Comparison of ENCODE assay signal across 16 cellular contexts in genomic region chr7:108402865-108403264, GRCh38. TPM values are rescaled to one million over a fixed set of nuclear protein-coding genes. Genes with fewer than 3 reads are reported as not detected.
DNase-seq lines count a peak whose midpoint lies in the region; ATAC-seq, FAIRE-seq and TF ChIP-seq lines count a peak whose summit lies in the region.
"Had no signal": no experiment of that assay in that cellular context is flagged by ENCODE, and none has a peak within 500 bp of the region (broad histone marks: within the 10 kb centered on the region; RNA-seq: fewer than 3 reads in every experiment).

No MANE protein-coding gene starts in this region.

- H3K4me1 Mint-ChIP-seq in osteocyte (ENCODE audit: unreplicated experiment) = peaks cover 41% of the 10 kb centered on the region

- H3K4me2 ChIP-seq in GM12878 (ENCODE audit: control insufficient read depth, insufficient read depth) = no peak overlapping the region

- TF ChIP-seq RAD21 in GM12878 (IDR thresholded peaks at IDR 0.05; ENCODE audit: insufficient read depth, low read depth, low read length) = no peak

- no peaks in the 10 kb centered on the region for H3K79me2 ChIP-seq in GM12878 (ENCODE audit: control insufficient read depth, insufficient read depth, low read length)

- WGBS in GM12878 (ENCODE audit: insufficient coverage, insufficient replicate concordance, low lambda C conversion rate, missing lambda C conversion rate) = 0% methylated on average over 2 of the region's 2 CpGs
- 14% methylated on average over 2 of the region's 2 CpGs for WGBS in prostate gland

- no peak for TF ChIP-seq POLR2A in GM12878 (IDR thresholded peaks at IDR 0.05; ENCODE audit: low read depth, low read length)
- TF ChIP-seq POLR2A in prostate gland (IDR thresholded peaks at IDR 0.05) = no peak

- in situ Hi-C loops in GM12878 (cut with MboI) = no loop called here

- no peaks in the 10 kb centered on the region for H3K36me3 ChIP-seq in GM12878 (ENCODE audit: control insufficient read depth in 2 of 2, insufficient read depth in 2 of 2, low read length in 1 of 2)
- H3K36me3 ChIP-seq in prostate gland = no peaks in the 10 kb centered on the region
- H3K36me3 ChIP-seq: HAP-1 had no signal

- BruUV-seq in GM12878 (replicated peaks; lab: Mats Ljungman, UMichigan) = no TSS peak

- H3K27ac ChIP-seq in GM12878 (ENCODE audit: control insufficient read depth, insufficient read depth) (no peak overlapping the region), prostate gland (no peak overlapping the region)

- H4K20me1 ChIP-seq in GM12878 (ENCODE audit: control insufficient read depth, insufficient read depth) = no peaks in the 10 kb centered on the region

- no peaks in the 10 kb centered on the region for H3K4me1 ChIP-seq in GM12878 (ENCODE audit: control insufficient read depth, insufficient read depth, low read length)
- no peaks in the 10 kb centered on the region for H3K4me1 ChIP-seq in prostate gland (replicated peaks)
- H3K4me1 ChIP-seq: HAP-1 had no signal

- peak; percentile 77 for ATAC-seq in HG02870 (IDR thresholded peaks at IDR 0.05; ENCODE audit: unreplicated experiment)
- ATAC-seq in GM12878 = peak; percentile 69

- H3K36me3 Mint-ChIP-seq in osteocyte (ENCODE audit: unreplicated experiment) = peaks cover 6% of the 10 kb centered on the region

- POLR2A ChIA-PET in GM12878 (lab: Charles Lee) = no interaction called here

- FAIRE-seq in GM12878 (lab: Jason Lieb, UNC) = no peak
- FAIRE-seq: frontal cortex, kidney had no signal

- SMC1A ChIA-PET in GM12878 (lab: Charles Lee; ENCODE audit: uncharacterized antibody, unreplicated experiment) = interaction anchor here (1.0 to 1.4 kb wide), 5 partner anchors 8 to 167 kb away, joined by 3 read pairs; no protein-coding TSS in a partner anchor

- peak overlapping the region; percentile 71 for H3K27ac Mint-ChIP-seq in osteocyte (ENCODE audit: unreplicated experiment)
- H3K27ac Mint-ChIP-seq: activated naive CD4-positive, alpha-beta T cell treated with anti-CD3 and anti-CD28 coated beads for 36 hours had no signal

- DNase-seq in NCI-H1105 treated with DMSO at 0.1 percent for 48 hours (lab: John Stamatoyannopoulos, UW) (peak; percentile 50), NCI-H1105 (lab: John Stamatoyannopoulos, UW) (no peak), GM12878 (ENCODE audit: low read depth, low spot score) (no peak), osteocyte (ENCODE audit: extremely low spot score, unreplicated experiment) (no peak), prostate gland (ENCODE audit: low spot score) (no peak), ecto neural progenitor cell (ENCODE audit: low spot score) (no peak), AG08396 (ENCODE audit: low spot score) (no peak)
- DNase-seq: 8988T; activated naive CD4-positive, alpha-beta T cell treated with anti-CD3 and anti-CD28 coated beads for 36 hours; cerebellar nuclear complex; kidney; NCI-H226 had no signal

- H3K9me3 Mint-ChIP-seq in osteocyte (ENCODE audit: unreplicated experiment) = no peaks in the 10 kb centered on the region
- H3K9me3 Mint-ChIP-seq: activated naive CD4-positive, alpha-beta T cell treated with anti-CD3 and anti-CD28 coated beads for 36 hours; neural crest cell had no signal

- intact Hi-C loops in GM12878 (cut with micrococcal nuclease; ENCODE audit: unreplicated experiment) = no loop called here
- intact Hi-C loops in prostate gland (cut with DNase I) = no loop called here

- RAD21 ChIA-PET in GM12878 (lab: Charles Lee; ENCODE audit: unreplicated experiment) = interaction anchor here (0.9 kb wide), 1 partner anchor 94 kb away, joined by 3 read pairs; no protein-coding TSS in a partner anchor

- H3K9me3 ChIP-seq in GM12878 (replicated peaks; ENCODE audit: control insufficient read depth, insufficient read depth, low read length) (no peaks in the 10 kb centered on the region), prostate gland (no peaks in the 10 kb centered on the region)
- H3K9me3 ChIP-seq: HAP-1 had no signal

- peak overlapping the region; percentile 12 for H3K4me3 Mint-ChIP-seq in osteocyte (ENCODE audit: unreplicated experiment)
- H3K4me3 Mint-ChIP-seq: activated naive CD4-positive, alpha-beta T cell treated with anti-CD3 and anti-CD28 coated beads for 36 hours; neural crest cell had no signal

- H3K27me3 ChIP-seq in GM12878 (replicated peaks in 1 of 2; ENCODE audit: control insufficient read depth in 2 of 2, insufficient read depth in 2 of 2, low read length in 1 of 2) (no peaks in the 10 kb centered on the region; a peak in 1 of 4 replicates), prostate gland (replicated peaks; ENCODE audit: insufficient read depth) (no peaks in the 10 kb centered on the region)

- TF ChIP-seq CTCF in GM12878 (IDR thresholded peaks at IDR 0.05 in 2 of 3, conservative IDR thresholded peaks at IDR 0.05 in 1 of 3; ENCODE audit: control insufficient read depth in 2 of 3, extremely low read depth in 1 of 3, insufficient read depth in 1 of 3, low read depth in 3 of 3, low read length in 3 of 3) = no peak
- no peak for TF ChIP-seq CTCF in osteocyte (IDR thresholded peaks at IDR 0.05)
- no peak for TF ChIP-seq CTCF in prostate gland (IDR thresholded peaks at IDR 0.05)

- H2AFZ ChIP-seq in GM12878 (ENCODE audit: control insufficient read depth, low read depth, low read length) = no peak overlapping the region

- H3K9ac ChIP-seq in GM12878 (ENCODE audit: control insufficient read depth, insufficient read depth, low read length) = no peak overlapping the region

- H3K27me3 Mint-ChIP-seq in osteocyte (ENCODE audit: unreplicated experiment) = no peaks in the 10 kb centered on the region

- CTCF ChIA-PET in GM12878 (lab: Yijun Ruan, JAX) = interaction anchor here (1.2 to 1.4 kb wide), 2 partner anchors 9 to 94 kb away, joined by 3 to 7 read pairs; no protein-coding TSS in a partner anchor

- no peak for TF ChIP-seq EP300 in GM12878 (IDR thresholded peaks at IDR 0.05; ENCODE audit: borderline replicate concordance in 1 of 2, control insufficient read depth in 1 of 2, low read depth in 2 of 2, low read length in 2 of 2)

- H3K4me3 ChIP-seq in GM12878 = no peak overlapping the region
- H3K4me3 ChIP-seq in prostate gland = no peak overlapping the region
- H3K4me3 ChIP-seq: HAP-1 had no signal

TF ChIP-seq in GM12878, 131 proteins besides CTCF, POLR2A, EP300 and RAD21 (continues in another document):
- TF ChIP-seq ZBTB40 (IDR thresholded peaks at IDR 0.05; ENCODE audit: borderline replicate concordance) = no peak
- no peak for TF ChIP-seq SMAD1 (IDR thresholded peaks at IDR 0.05; ENCODE audit: low read depth, partially characterized antibody)
- TF ChIP-seq CREB1 (IDR thresholded peaks at IDR 0.05; ENCODE audit: low read depth) = no peak
- no peak for TF ChIP-seq EGR1 (IDR thresholded peaks at IDR 0.05; ENCODE audit: borderline replicate concordance in 1 of 2, low read depth in 2 of 2, low read length in 2 of 2)

RNA-seq across cellular contexts. Expression of gene NRCAM, which starts 53.4 kb away (rescaled TPM):
- 19.5 and 22.2 TPM in 2 replicates for total RNA-seq in GM12878 (2013; cell fraction: nucleolus; rRNA removed)
- total RNA-seq in GM12878 (2014; rRNA removed) = 0.98 and 1.2 TPM in 2 replicates
- total RNA-seq in GM12878 (2014; rRNA removed; fragmentation: Illumina TruSeq; extraction: Trizol) = 1.1 and 1.6 TPM in 2 replicates
- 1.4 and 1.7 TPM in 2 replicates for total RNA-seq in GM12878 (2021)
- 1.0 TPM for polyA plus RNA-seq in GM12878 (2011; ENCODE audit: low read depth)
- 2.0 and 3.0 TPM in 2 replicates for polyA plus RNA-seq in GM12878 (2011; rRNA removed)
- 0.75 and 1.2 TPM in 2 replicates for polyA plus RNA-seq in GM12878 (2011; cell fraction: cytosol; rRNA removed)
- polyA plus RNA-seq in GM12878 (2011; cell fraction: nucleus; rRNA removed) = 2.1 and 3.4 TPM in 2 replicates
- 0.93 and 1.5 TPM in 2 replicates for polyA plus RNA-seq in GM12878 (2012)
- polyA plus RNA-seq in GM12878 (2014; fragmentation: Illumina TruSeq; extraction: Trizol) = 1.4 and 2.6 TPM in 2 replicates
- under 1 TPM; 0.32 to 0.49 TPM for polyA plus RNA-seq in GM12878 (2014; fragmentation: Nextera tagmentation; extraction: Ambion mirVana)
- 0.59 and 0.75 TPM in 2 replicates for polyA plus RNA-seq in GM12878 (2014; rRNA removed)
- polyA plus RNA-seq in GM12878 (2016; fragmentation: Nextera tagmentation; extraction: Ambion mirVana) = under 1 TPM; 0.30 to 0.92 TPM
- 2.8 and 3.2 TPM in 2 replicates for polyA minus RNA-seq in GM12878 (2011; rRNA and poly(A)+ RNA removed)
- 0.52 and 1.6 TPM in 2 replicates for polyA minus RNA-seq in GM12878 (2011; cell fraction: cytosol; rRNA and poly(A)+ RNA removed)
- polyA minus RNA-seq in GM12878 (2011; cell fraction: nucleus; rRNA and poly(A)+ RNA removed) = 3.1 and 3.4 TPM in 2 replicates
- total RNA-seq in osteocyte = 78.3 and 81.8 TPM in 2 replicates
- 1 to 10 TPM; 1.1 to 3.1 TPM for total RNA-seq in prostate gland
